31 cellular contexts compared by ENCODE assay signal in genomic region chrX:39388730-39389129, GRCh38.
"Had no signal": no experiment of that assay in that cellular context is flagged by ENCODE, and none has a peak within 500 bp of the region (broad histone marks: within the 10 kb centered on the region; RNA-seq: fewer than 3 reads in every experiment).

No MANE protein-coding gene starts in this region.

- H3K9me3 ChIP-seq: adrenal gland, body of pancreas, breast epithelium had no signal

- H3K4me3 ChIP-seq: adrenal gland, body of pancreas, breast epithelium had no signal

- H3K36me3 ChIP-seq: adrenal gland, brain microvascular endothelial cell, breast epithelium had no signal

- DNase-seq: activated B cell treated with CpG ODN at 0.5 μM for 24 hours; activated CD4-positive, alpha-beta memory T cell treated with anti-CD3 and anti-CD28 coated beads for 36 hours; activated CD4-positive, alpha-beta T cell treated with anti-CD3 and anti-CD28 coated beads for 4 hours; activated CD4-positive, alpha-beta T cell treated with anti-CD3 and anti-CD28 coated beads, Interleukin-2, amount 10 ng/mL, durations not matched to agents 24 days and 14 days; activated CD4-positive, alpha-beta T cell treated with anti-CD3 and anti-CD28 coated beads, Interleukin-2, amount 50 U/mL, for 1 hour; activated CD4-positive, alpha-beta T cell treated with anti-CD3 and anti-CD28 coated beads, Interleukin-2, amount 50 U/mL, for 4 hours; activated CD4-positive, CD25-positive, alpha-beta regulatory T cell treated with anti-CD3 and anti-CD28 coated beads, Interleukin-2, amount 50 U/mL, for 72 hours; activated CD8-positive, alpha-beta memory T cell treated with anti-CD3 and anti-CD28 coated beads, Interleukin-2, amount 50 U/mL, for 4 hours; activated CD8-positive, alpha-beta T cell treated with anti-CD3 and anti-CD28 coated beads for 36 hours; activated effector memory CD4-positive, alpha-beta T cell treated with anti-CD3 and anti-CD28 coated beads, Interleukin-2, amount 50 U/mL, for 16 hours; activated gamma-delta T cell treated with Interleukin-2 at 50 U/mL for 16 hours; activated naive CD4-positive, alpha-beta T cell; activated naive CD4-positive, alpha-beta T cell treated with anti-CD3 and anti-CD28 coated beads for 36 hours; activated naive CD4-positive, alpha-beta T cell treated with anti-CD3 and anti-CD28 coated beads, Interleukin-2, amount 50 U/mL, for 16 hours; activated naive CD8-positive, alpha-beta T cell treated with anti-CD3 and anti-CD28 coated beads for 36 hours; activated T-cell treated with anti-CD3 and anti-CD28 coated beads for 4 hours; activated T-cell treated with anti-CD3 and anti-CD28 coated beads, Interleukin-2, amount 50 U/mL, for 1 hour; activated T-cell treated with anti-CD3 and anti-CD28 coated beads, Interleukin-2, amount 50 U/mL, for 4 hours; activated T-cell treated with anti-CD3 and anti-CD28 coated beads, Interleukin-2, amount 50 U/mL, for 72 hours; adrenal gland; amniotic stem cell; aorta; body of pancreas; brain microvascular endothelial cell; central memory CD4-positive, alpha-beta T cell; T-helper 1 cell; T-helper 2 cell; T-helper 9 cell had no signal

- ATAC-seq: activated CD8-positive, alpha-beta T cell treated with anti-CD3 and anti-CD28 coated beads for 36 hours; activated naive CD4-positive, alpha-beta T cell treated with anti-CD3 and anti-CD28 coated beads, Interleukin-2, amount 50 U/mL, for 72 hours; activated T-cell treated with anti-CD3 and anti-CD28 coated beads, Interleukin-2, amount 50 U/mL, for 4 hours; activated T-cell treated with anti-CD3 and anti-CD28 coated beads, Interleukin-2, amount 50 U/mL, for 72 hours; activated T-helper 17 cell treated with anti-CD3 and anti-CD28 coated beads, Interleukin-2, amount 50 U/mL, for 72 hours; body of pancreas had no signal

- H3K4me1 ChIP-seq: adrenal gland, body of pancreas, breast epithelium had no signal
